In genomic region chr1:234917495-234918188, GRCh38 we compare ENCODE assay signal across 11 cellular contexts.
DNase-seq lines count a peak whose midpoint lies in the region; ATAC-seq and TF ChIP-seq lines count a peak whose summit lies in the region.
"Had no signal": no experiment of that assay in that cellular context is flagged by ENCODE, and none has a peak within 500 bp of the region (broad histone marks: within the 10 kb centered on the region; RNA-seq: fewer than 3 reads in every experiment).

No MANE protein-coding gene starts in this region.

- no peak overlapping the region for H3K4ac ChIP-seq in neuronal stem cell (ENCODE audit: low read length)

- H3K14ac ChIP-seq in neuronal stem cell (ENCODE audit: low read length), result peak overlapping the region; percentile 42

- TF ChIP-seq POLR2A in tibial nerve (IDR thresholded peaks at IDR 0.05), result no peak

- intact Hi-C loops in ascending aorta (cut with DNase I) (loop anchor here (2.0 to 5.0 kb wide), 7 partner anchors 53 to 419 kb away; no protein-coding TSS in a partner anchor), heart right ventricle (cut with DNase I) (loop anchor here in 8 of 10 donors (2.0 to 10.0 kb wide), 14 partner anchors 55 to 385 kb away; partner anchors contain the start of gene IRF2BP2 (in 4 of the 8))

- H3K36me3 Mint-ChIP-seq in activated naive CD4-positive, alpha-beta T cell treated with anti-CD3 and anti-CD28 coated beads, Interleukin-2, amount 10 ng/mL, durations not matched to agents 7 days and 5 days, result no peaks in the 10 kb centered on the region

- CTCF ChIA-PET in activated naive CD4-positive, alpha-beta T cell treated with anti-CD3 and anti-CD28 coated beads, Interleukin-2, amount 10 ng/mL, durations not matched to agents 7 days and 5 days (lab: Charles Lee), result no interaction called here

- no peak overlapping the region for H3K27ac Mint-ChIP-seq in activated naive CD4-positive, alpha-beta T cell treated with anti-CD3 and anti-CD28 coated beads, Interleukin-2, amount 10 ng/mL, durations not matched to agents 7 days and 5 days
- H3K27ac Mint-ChIP-seq: activated B cell treated with CpG ODN at 0.5 μM for 24 hours, endodermal cell had no signal

- peak overlapping the region; percentile 91 for H2BK5ac ChIP-seq in neuronal stem cell (ENCODE audit: low read length)

- no peak for TF ChIP-seq EP300 in tibial nerve (IDR thresholded peaks at IDR 0.05)

- no peak overlapping the region for H3K4me3 Mint-ChIP-seq in activated naive CD4-positive, alpha-beta T cell treated with anti-CD3 and anti-CD28 coated beads, Interleukin-2, amount 10 ng/mL, durations not matched to agents 7 days and 5 days
- H3K4me3 Mint-ChIP-seq: activated B cell treated with CpG ODN at 0.5 μM for 24 hours, endodermal cell had no signal

- H3K4me1 Mint-ChIP-seq in activated naive CD4-positive, alpha-beta T cell treated with anti-CD3 and anti-CD28 coated beads, Interleukin-2, amount 10 ng/mL, durations not matched to agents 7 days and 5 days, result peaks cover 7% of the 10 kb centered on the region

- H2BK12ac ChIP-seq in neuronal stem cell (ENCODE audit: low read length), result peak overlapping the region; percentile 0

- peak overlapping the region; percentile 95 for H2BK15ac ChIP-seq in neuronal stem cell (ENCODE audit: low read length)

- H3K4me3 ChIP-seq in ascending aorta, result no peak overlapping the region
- no peak overlapping the region for H3K4me3 ChIP-seq in heart right ventricle
- H3K4me3 ChIP-seq in neuronal stem cell (ENCODE audit: low read length in 2 of 2), result no peak overlapping the region
- H3K4me3 ChIP-seq in tibial nerve, result no peak overlapping the region

- no peak overlapping the region for H3K23ac ChIP-seq in neuronal stem cell (ENCODE audit: low read depth, low read length, poor library complexity)

- peak overlapping the region; percentile 95 for H3K18ac ChIP-seq in neuronal stem cell (ENCODE audit: low read length)

- no peaks in the 10 kb centered on the region for H3K27me3 ChIP-seq in ascending aorta
- no peaks in the 10 kb centered on the region for H3K27me3 ChIP-seq in heart right ventricle
- H3K27me3 ChIP-seq in neuronal stem cell (ENCODE audit: control insufficient read depth in 3 of 3, insufficient read depth in 3 of 3, low read depth in 1 of 3, low read length in 3 of 3), result no peaks in the 10 kb centered on the region
- H3K27me3 ChIP-seq in tibial nerve, result no peaks in the 10 kb centered on the region

- no peak overlapping the region for H4K8ac ChIP-seq in neuronal stem cell (ENCODE audit: low read depth, low read length)

- H3K9me3 ChIP-seq in ascending aorta (no peaks in the 10 kb centered on the region), heart right ventricle (peaks cover 0 to 5% (median 0%) of the 10 kb centered on the region in 11 donors), neuronal stem cell (replicated peaks in 1 of 2; ENCODE audit: control insufficient read depth in 2 of 2, insufficient read depth in 1 of 2, low read depth in 1 of 2, low read length in 2 of 2) (peaks cover 0 to 7% of the 10 kb centered on the region in 2 donors), tibial nerve (peaks cover 0 to 3% (median 0%) of the 10 kb centered on the region in 4 donors)

- peak overlapping the region; percentile 65 for H2BK120ac ChIP-seq in neuronal stem cell (ENCODE audit: low read depth, low read length)

- no peak overlapping the region for H4K91ac ChIP-seq in neuronal stem cell (ENCODE audit: low read depth, low read length, poor library complexity)

- TF ChIP-seq CTCF in ascending aorta (IDR thresholded peaks at IDR 0.05) (no peak), heart right ventricle (IDR thresholded peaks at IDR 0.05) (no peak), tibial nerve (IDR thresholded peaks at IDR 0.05) (no peak)

- H3K4me1 ChIP-seq in ascending aorta (peaks cover 32 to 83% of the 10 kb centered on the region in 2 donors), heart right ventricle (peaks cover 28 to 93% (median 85%) of the 10 kb centered on the region in 9 donors), neuronal stem cell (ENCODE audit: control insufficient read depth in 2 of 2, insufficient read depth in 1 of 2, low read depth in 1 of 2, low read length in 2 of 2) (peaks cover 19 to 40% of the 10 kb centered on the region in 2 donors), tibial nerve (peaks cover 0 to 73% (median 25%) of the 10 kb centered on the region in 4 donors)

- 75 to 78% methylated on average over 23 of the region's 23 CpGs for WGBS in heart right ventricle, 2 donors
- WGBS in neuronal stem cell (ENCODE audit: extremely low coverage in 2 of 2, insufficient read length in 2 of 2, insufficient replicate concordance in 1 of 2), 2 donors, result no CpG with 5 or more reads among the region's 23 CpGs
- WGBS in tibial nerve, 2 donors, result 72 to 77% methylated on average over 23 of the region's 23 CpGs

- H3K36me3 ChIP-seq in ascending aorta, result no peaks in the 10 kb centered on the region
- no peaks in the 10 kb centered on the region for H3K36me3 ChIP-seq in heart right ventricle
- H3K36me3 ChIP-seq in neuronal stem cell (replicated peaks in 1 of 2; ENCODE audit: control insufficient read depth in 2 of 2, insufficient read depth in 2 of 2, low read length in 2 of 2), result no peaks in the 10 kb centered on the region
- no peaks in the 10 kb centered on the region for H3K36me3 ChIP-seq in tibial nerve

- peak overlapping the region; percentile 86 for H2AFZ ChIP-seq in neuronal stem cell (ENCODE audit: low read length)

- no peak overlapping the region for H3K9ac ChIP-seq in neuronal stem cell (ENCODE audit: low read depth, low read length, poor library complexity)

- no peaks in the 10 kb centered on the region for H3K27me3 Mint-ChIP-seq in activated naive CD4-positive, alpha-beta T cell treated with anti-CD3 and anti-CD28 coated beads, Interleukin-2, amount 10 ng/mL, durations not matched to agents 7 days and 5 days
- H3K27me3 Mint-ChIP-seq: activated B cell treated with CpG ODN at 0.5 μM for 24 hours had no signal

- H3K4me2 ChIP-seq in neuronal stem cell (ENCODE audit: insufficient read depth, low read length, poor library complexity, severe bottlenecking), result no peak overlapping the region

- H3K9me3 Mint-ChIP-seq in activated naive CD4-positive, alpha-beta T cell treated with anti-CD3 and anti-CD28 coated beads, Interleukin-2, amount 10 ng/mL, durations not matched to agents 7 days and 5 days, result peaks cover 2% of the 10 kb centered on the region
- H3K9me3 Mint-ChIP-seq: activated B cell treated with CpG ODN at 0.5 μM for 24 hours had no signal

- peak overlapping the region; percentile 97 for H2AK5ac ChIP-seq in neuronal stem cell (ENCODE audit: low read depth, low read length)

- H3K27ac ChIP-seq in ascending aorta (peak overlapping the region; percentile 86 to 94), heart right ventricle (peak overlapping the region; percentile 80 to 97 (median 88)), neuronal stem cell (replicated peaks; ENCODE audit: low read length) (peak overlapping the region; percentile 86), tibial nerve (peak overlapping the region in 3 of 4 donors; percentile 70 to 86 (median 86))

- DNase-seq in ascending aorta (ENCODE audit: low spot score in 2 of 2) (peak in 1 of 2 donors; percentile 64), heart right ventricle (no peak), neuronal stem cell (ENCODE audit: low spot score) (no peak), tibial nerve (ENCODE audit: low spot score in 2 of 2) (no peak), NCI-H2227 treated with DMSO at 0.1 percent for 48 hours (lab: John Stamatoyannopoulos, UW) (no peak), AML-193 (lab: John Stamatoyannopoulos, UW) (no peak)
- DNase-seq in activated naive CD4-positive, alpha-beta T cell treated with anti-CD3 and anti-CD28 coated beads, Interleukin-2, amount 10 ng/mL, durations not matched to agents 7 days and 5 days, result no peak
- DNase-seq: activated B cell treated with CpG ODN at 0.5 μM for 24 hours, endodermal cell, head of caudate nucleus, NCI-H2107 had no signal

- peak in 1 of 8 donors; percentile 45 for ATAC-seq in heart right ventricle

- H3K79me1 ChIP-seq in neuronal stem cell (ENCODE audit: low read depth, low read length), result no peaks in the 10 kb centered on the region
